In the genomic region with DNA sequence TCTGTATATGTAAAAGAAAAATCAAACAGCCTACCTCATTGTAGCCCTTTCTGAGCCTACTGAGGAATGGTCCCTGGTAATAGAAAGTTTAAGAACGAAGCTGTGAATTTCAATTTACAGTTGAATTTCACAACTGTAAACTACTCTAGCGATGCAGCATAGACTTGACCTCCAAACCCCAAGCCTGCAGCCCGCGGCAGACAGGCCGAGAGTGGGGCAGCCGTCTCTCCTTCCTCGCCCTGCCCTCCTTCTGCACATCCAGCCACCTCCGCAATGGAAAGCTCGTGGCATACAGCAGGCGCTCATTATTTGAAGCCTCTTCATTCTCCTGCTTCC, we compare ENCODE assay signal across 8 cellular contexts. TPM values are rescaled to one million over a fixed set of nuclear protein-coding genes. Genes with fewer than 3 reads are reported as not detected.
DNase-seq lines count a peak whose midpoint lies in the region; ATAC-seq lines count a peak whose summit lies in the region.

No MANE protein-coding gene starts in this region.

- peaks cover 6% of the 10 kb centered on the region for H3K4me1 Mint-ChIP-seq in activated naive CD4-positive, alpha-beta T cell treated with anti-CD3 and anti-CD28 coated beads for 36 hours (ENCODE audit: low read depth)
- peaks cover 11 to 13% (median 12%) of the 10 kb centered on the region in 3 donors for H3K4me1 Mint-ChIP-seq in T-cell
- peaks cover 10 to 13% of the 10 kb centered on the region in 2 donors for H3K4me1 Mint-ChIP-seq in stimulated activated naive B cell treated with anti-CD40 and anti-IgM and Interleukin-4, amounts not matched to agents 10 μg/mL and 1 μg/mL and 100 μg/mL, for 72 hours

- no peaks in the 10 kb centered on the region for H3K9me3 Mint-ChIP-seq in activated naive CD4-positive, alpha-beta T cell treated with anti-CD3 and anti-CD28 coated beads for 36 hours
- no peaks in the 10 kb centered on the region for H3K9me3 Mint-ChIP-seq in T-cell
- H3K9me3 Mint-ChIP-seq in stimulated activated naive B cell treated with anti-CD40 and anti-IgM and Interleukin-4, amounts not matched to agents 10 μg/mL and 1 μg/mL and 100 μg/mL, for 72 hours, result no peaks in the 10 kb centered on the region

- ATAC-seq in T-cell (replicated peaks in 1 of 4) (peak; percentile 1 to 8 (median 2)), left ventricle myocardium superior (peak; percentile 29), GM21786 (IDR thresholded peaks at IDR 0.05; ENCODE audit: unreplicated experiment) (no peak)
- ATAC-seq in stimulated activated naive B cell treated with anti-CD40 and anti-IgM and Interleukin-4, amounts not matched to agents 10 μg/mL and 1 μg/mL and 100 μg/mL, for 72 hours (replicated peaks), result peak; percentile 14 to 19

- POLR2A ChIA-PET in T-cell (lab: Charles Lee), result no interaction called here

- no peak overlapping the region for H3K27ac Mint-ChIP-seq in activated naive CD4-positive, alpha-beta T cell treated with anti-CD3 and anti-CD28 coated beads for 36 hours
- H3K27ac Mint-ChIP-seq in T-cell, result no peak overlapping the region
- peak overlapping the region; percentile 86 for H3K27ac Mint-ChIP-seq in stimulated activated naive B cell treated with anti-CD40 and anti-IgM and Interleukin-4, amounts not matched to agents 10 μg/mL and 1 μg/mL and 100 μg/mL, for 72 hours

- DNase-seq in activated naive CD4-positive, alpha-beta T cell treated with anti-CD3 and anti-CD28 coated beads for 36 hours, result no peak
- no peak for DNase-seq in activated naive CD4-positive, alpha-beta T cell treated with anti-CD3 and anti-CD28 coated beads, Interleukin-2, amount 50 U/mL, for 16 hours
- no peak for DNase-seq in T-cell
- DNase-seq in left ventricle myocardium superior, result no peak
- no peak for DNase-seq in stimulated activated naive B cell treated with anti-CD40 and anti-IgM and Interleukin-4, amounts not matched to agents 10 μg/mL and 1 μg/mL and 100 μg/mL, for 72 hours
- DNase-seq in NCI-H1048 (lab: John Stamatoyannopoulos, UW), result no peak
- DNase-seq in amniotic stem cell (lab: John Stamatoyannopoulos, UW), result no peak

- intact Hi-C loops in activated naive CD4-positive, alpha-beta T cell treated with anti-CD3 and anti-CD28 coated beads for 36 hours (cut with micrococcal nuclease), result loop anchor here (2.0 to 10.0 kb wide), 4 partner anchors 208 to 638 kb away; partner anchors contain the start of genes CCNB1IP1, PIP4P1 and PNP
- intact Hi-C loops in left ventricle myocardium superior (cut with micrococcal nuclease), result no loop called here

- H3K36me3 Mint-ChIP-seq in activated naive CD4-positive, alpha-beta T cell treated with anti-CD3 and anti-CD28 coated beads for 36 hours (ENCODE audit: low read depth), result no peaks in the 10 kb centered on the region
- no peaks in the 10 kb centered on the region for H3K36me3 Mint-ChIP-seq in T-cell
- no peaks in the 10 kb centered on the region for H3K36me3 Mint-ChIP-seq in stimulated activated naive B cell treated with anti-CD40 and anti-IgM and Interleukin-4, amounts not matched to agents 10 μg/mL and 1 μg/mL and 100 μg/mL, for 72 hours

- peak overlapping the region; percentile 83 for H3K4me3 Mint-ChIP-seq in activated naive CD4-positive, alpha-beta T cell treated with anti-CD3 and anti-CD28 coated beads for 36 hours
- peak overlapping the region; percentile 84 to 90 (median 87) for H3K4me3 Mint-ChIP-seq in T-cell
- H3K4me3 Mint-ChIP-seq in stimulated activated naive B cell treated with anti-CD40 and anti-IgM and Interleukin-4, amounts not matched to agents 10 μg/mL and 1 μg/mL and 100 μg/mL, for 72 hours, result peak overlapping the region; percentile 86 to 93

- peaks cover 17% of the 10 kb centered on the region for H3K27me3 Mint-ChIP-seq in activated naive CD4-positive, alpha-beta T cell treated with anti-CD3 and anti-CD28 coated beads for 36 hours (ENCODE audit: low read depth)
- H3K27me3 Mint-ChIP-seq in T-cell, result peaks cover 27 to 47% of the 10 kb centered on the region in 2 donors
- peaks cover 41 to 54% of the 10 kb centered on the region in 2 donors for H3K27me3 Mint-ChIP-seq in stimulated activated naive B cell treated with anti-CD40 and anti-IgM and Interleukin-4, amounts not matched to agents 10 μg/mL and 1 μg/mL and 100 μg/mL, for 72 hours

- CTCF ChIA-PET in activated naive CD4-positive, alpha-beta T cell treated with anti-CD3 and anti-CD28 coated beads for 36 hours (lab: Charles Lee), result interaction anchor here (0.5 to 6.7 kb wide), 49 partner anchors 9 to 684 kb away, joined by 3 to 89 read pairs (median 5); partner anchors contain the start of genes RNASE2, RNASE6, SLC39A2 and TMEM253
- CTCF ChIA-PET in T-cell (lab: Charles Lee), result interaction anchor here (0.6 to 2.5 kb wide), 22 partner anchors 10 to 643 kb away, joined by 3 to 19 read pairs (median 4); no protein-coding TSS in a partner anchor

RNA-seq across cellular contexts. Expression of gene RNASE2, which starts 15.3 kb away (rescaled TPM):
- not detected for total RNA-seq in activated naive CD4-positive, alpha-beta T cell treated with anti-CD3 and anti-CD28 coated beads for 36 hours
- total RNA-seq in T-cell (not detected), left ventricle myocardium superior (2.9 TPM)

RNA-seq across cellular contexts. Expression of gene METTL17, which starts 19.2 kb away (rescaled TPM):
- total RNA-seq in activated naive CD4-positive, alpha-beta T cell treated with anti-CD3 and anti-CD28 coated beads for 36 hours, result 10 to 100 TPM; 90.9 to 97.5 TPM
- total RNA-seq in T-cell (100 to 1,000 TPM in 2 of 5 donors, 10 to 100 TPM in 3; 80.4 to 112 (median 99.0) TPM), left ventricle myocardium superior (44.4 TPM)

RNA-seq across cellular contexts. Expression of gene SLC39A2, which starts 28.5 kb away (rescaled TPM):
- total RNA-seq in activated naive CD4-positive, alpha-beta T cell treated with anti-CD3 and anti-CD28 coated beads for 36 hours, result not detected
- total RNA-seq in T-cell (under 1 TPM in 1 of 5 donors, not detected in 4; 0.35 TPM), left ventricle myocardium superior (not detected)

RNA-seq across cellular contexts. Expression of gene NDRG2, which starts 54.2 kb away (rescaled TPM):
- 1 to 10 TPM; 8.4 to 8.8 TPM for total RNA-seq in activated naive CD4-positive, alpha-beta T cell treated with anti-CD3 and anti-CD28 coated beads for 36 hours
- total RNA-seq in T-cell (10 to 100 TPM; 26.1 to 28.2 (median 27.1) TPM), left ventricle myocardium superior (315 TPM)

RNA-seq across cellular contexts. Expression of gene TPPP2, which starts 59.4 kb away (rescaled TPM):
- not detected for total RNA-seq in activated naive CD4-positive, alpha-beta T cell treated with anti-CD3 and anti-CD28 coated beads for 36 hours
- total RNA-seq in T-cell, result not detected
- total RNA-seq in left ventricle myocardium superior, result 1.2 TPM
